In the genomic region with DNA sequence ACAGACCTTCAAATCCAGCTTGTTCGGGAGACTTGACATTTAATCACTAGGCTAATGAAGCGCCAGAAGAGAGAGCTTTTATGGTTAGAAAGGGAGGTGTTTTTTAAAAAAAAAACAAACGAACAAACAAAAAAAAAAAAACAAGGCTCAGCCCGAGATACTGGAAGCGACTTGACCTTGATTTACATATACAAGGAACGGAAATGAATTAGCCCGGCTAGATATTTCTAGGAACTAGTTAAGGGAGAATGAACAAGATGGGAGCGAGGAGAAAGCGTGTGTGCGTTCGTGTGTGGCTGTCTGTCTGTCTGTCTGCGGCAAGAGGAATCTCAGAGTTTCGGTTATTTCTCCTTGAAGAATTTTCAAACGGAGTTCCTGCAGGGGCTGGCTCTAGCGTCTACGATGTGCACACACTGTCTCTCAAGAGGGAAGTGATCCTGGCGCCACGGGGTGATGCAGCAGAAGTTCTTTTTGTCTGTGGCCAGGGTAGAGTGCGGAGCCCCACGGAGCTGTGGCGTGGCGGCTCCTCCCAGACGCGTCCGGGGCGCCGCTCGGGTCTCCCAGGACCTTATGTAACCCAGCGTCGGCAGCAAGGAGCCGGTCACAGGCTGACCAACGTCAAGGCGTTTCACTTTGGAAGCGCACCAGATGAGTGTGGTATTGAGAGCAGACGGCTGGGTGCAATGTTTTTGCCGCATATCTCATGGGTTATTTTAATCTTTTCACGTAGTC, we compare ENCODE assay signal across 8 cellular contexts. TPM values are rescaled to one million over a fixed set of nuclear protein-coding genes. Genes with fewer than 3 reads are reported as not detected.
A peak's percentile ranks its signal among the peaks of the same experiment; 100 is the strongest.
DNase-seq lines count a peak whose midpoint lies in the region; ATAC-seq and TF ChIP-seq lines count a peak whose summit lies in the region.

No MANE protein-coding gene starts in this region.

- peaks cover 14 to 19% (median 17%) of the 10 kb centered on the region in 4 donors for H3K4me1 Mint-ChIP-seq in CD4-positive, CD25-positive, alpha-beta regulatory T cell
- peaks cover 11% of the 10 kb centered on the region for H3K4me1 Mint-ChIP-seq in glutamatergic neuron (ENCODE audit: low read depth, unreplicated experiment)

- H3K27ac ChIP-seq in CD4-positive, CD25-positive, alpha-beta regulatory T cell (ENCODE audit: insufficient read depth, low read length, poor library complexity, severe bottlenecking), result no peak overlapping the region
- H3K27ac ChIP-seq in neuronal stem cell (replicated peaks; ENCODE audit: low read length), result no peak overlapping the region

- H4K8ac ChIP-seq in neuronal stem cell (ENCODE audit: low read depth, low read length), result no peak overlapping the region

- peak overlapping the region; percentile 97 for H2AFZ ChIP-seq in neuronal stem cell (ENCODE audit: low read length)

- H3K14ac ChIP-seq in neuronal stem cell (ENCODE audit: low read length), result peak overlapping the region; percentile 21

- no peak for TF ChIP-seq CTCF in glutamatergic neuron (IDR thresholded peaks at IDR 0.05; ENCODE audit: partially characterized antibody, unreplicated experiment)

- H4K91ac ChIP-seq in neuronal stem cell (ENCODE audit: low read depth, low read length, poor library complexity), result no peak overlapping the region

- H3K4me2 ChIP-seq in neuronal stem cell (ENCODE audit: insufficient read depth, low read length, poor library complexity, severe bottlenecking), result peak overlapping the region; percentile 46

- no peaks in the 10 kb centered on the region for H3K9me3 ChIP-seq in CD4-positive, CD25-positive, alpha-beta regulatory T cell (ENCODE audit: control insufficient read depth in 2 of 2, low read length in 2 of 2)
- no peaks in the 10 kb centered on the region for H3K9me3 ChIP-seq in neuronal stem cell (replicated peaks in 1 of 2; ENCODE audit: control insufficient read depth in 2 of 2, insufficient read depth in 1 of 2, low read depth in 1 of 2, low read length in 2 of 2)

- no peak overlapping the region for H2BK15ac ChIP-seq in neuronal stem cell (ENCODE audit: low read length)

- no peak overlapping the region for H3K9ac ChIP-seq in neuronal stem cell (ENCODE audit: low read depth, low read length, poor library complexity)

- no peaks in the 10 kb centered on the region for H3K79me1 ChIP-seq in neuronal stem cell (ENCODE audit: low read depth, low read length)

- H2AK5ac ChIP-seq in neuronal stem cell (ENCODE audit: low read depth, low read length), result no peak overlapping the region

- peaks cover 13% of the 10 kb centered on the region for H3K4me1 ChIP-seq in CD4-positive, CD25-positive, alpha-beta regulatory T cell (ENCODE audit: control insufficient read depth, insufficient read depth, low read length, poor library complexity, severe bottlenecking)
- peaks cover 5 to 10% of the 10 kb centered on the region in 2 donors for H3K4me1 ChIP-seq in neuronal stem cell (ENCODE audit: control insufficient read depth in 2 of 2, insufficient read depth in 1 of 2, low read depth in 1 of 2, low read length in 2 of 2)

- peak overlapping the region; percentile 25 for H3K23ac ChIP-seq in neuronal stem cell (ENCODE audit: low read depth, low read length, poor library complexity)

- no peak overlapping the region for H2BK12ac ChIP-seq in neuronal stem cell (ENCODE audit: low read length)

- H3K36me3 ChIP-seq in CD4-positive, CD25-positive, alpha-beta regulatory T cell (ENCODE audit: control insufficient read depth, insufficient read depth, low read length), result no peaks in the 10 kb centered on the region
- H3K36me3 ChIP-seq in neuronal stem cell (replicated peaks in 1 of 2; ENCODE audit: control insufficient read depth in 2 of 2, insufficient read depth in 2 of 2, low read length in 2 of 2), result no peaks in the 10 kb centered on the region

- H3K27ac Mint-ChIP-seq in CD4-positive, CD25-positive, alpha-beta regulatory T cell, result peak overlapping the region in 1 of 3 donors; percentile 95
- no peak overlapping the region for H3K27ac Mint-ChIP-seq in activated naive CD4-positive, alpha-beta T cell treated with anti-CD3 and anti-CD28 coated beads, Interleukin-2, amount 50 U/mL, for 72 hours
- H3K27ac Mint-ChIP-seq in glutamatergic neuron (ENCODE audit: unreplicated experiment), result peak overlapping the region; percentile 3

- H3K4me3 ChIP-seq in CD4-positive, CD25-positive, alpha-beta regulatory T cell (ENCODE audit: low read depth, low read length), result peak overlapping the region; percentile 81
- H3K4me3 ChIP-seq in neuronal stem cell (ENCODE audit: low read length in 2 of 2), result peak overlapping the region; percentile 54 to 61

- H3K27me3 Mint-ChIP-seq in CD4-positive, CD25-positive, alpha-beta regulatory T cell, result peaks cover 55% of the 10 kb centered on the region
- H3K27me3 Mint-ChIP-seq in glutamatergic neuron (ENCODE audit: unreplicated experiment), result no peaks in the 10 kb centered on the region

- H3K36me3 Mint-ChIP-seq in CD4-positive, CD25-positive, alpha-beta regulatory T cell, result no peaks in the 10 kb centered on the region
- H3K36me3 Mint-ChIP-seq in activated naive CD4-positive, alpha-beta T cell treated with anti-CD3 and anti-CD28 coated beads, Interleukin-2, amount 50 U/mL, for 72 hours, result peaks cover 10 to 11% of the 10 kb centered on the region in 2 donors
- no peaks in the 10 kb centered on the region for H3K36me3 Mint-ChIP-seq in glutamatergic neuron (ENCODE audit: unreplicated experiment)

- ATAC-seq in CD4-positive, CD25-positive, alpha-beta regulatory T cell (ENCODE audit: low read depth in 2 of 2), result peak; percentile 59 to 67
- peak; percentile 93 for ATAC-seq in GM19351 (IDR thresholded peaks at IDR 0.05; ENCODE audit: unreplicated experiment)
- peak; percentile 54 for ATAC-seq in HG03442 (IDR thresholded peaks at IDR 0.05; ENCODE audit: unreplicated experiment)
- ATAC-seq in activated naive CD4-positive, alpha-beta T cell treated with anti-CD3 and anti-CD28 coated beads, Interleukin-2, amount 50 U/mL, for 72 hours, result peak; percentile 74 to 86
- ATAC-seq in GM18861 (IDR thresholded peaks at IDR 0.05; ENCODE audit: unreplicated experiment), result no peak

- no peak overlapping the region for H2BK120ac ChIP-seq in neuronal stem cell (ENCODE audit: low read depth, low read length)

- peaks cover 0 to 2% (median 0%) of the 10 kb centered on the region in 7 donors for H3K9me3 Mint-ChIP-seq in CD4-positive, CD25-positive, alpha-beta regulatory T cell
- H3K9me3 Mint-ChIP-seq in activated naive CD4-positive, alpha-beta T cell treated with anti-CD3 and anti-CD28 coated beads, Interleukin-2, amount 50 U/mL, for 72 hours, result no peaks in the 10 kb centered on the region
- H3K9me3 Mint-ChIP-seq in glutamatergic neuron (ENCODE audit: unreplicated experiment), result no peaks in the 10 kb centered on the region

- peaks cover 25% of the 10 kb centered on the region for H3K27me3 ChIP-seq in CD4-positive, CD25-positive, alpha-beta regulatory T cell (ENCODE audit: control insufficient read depth, insufficient read depth, low read length)
- peaks cover 0 to 13% (median 2%) of the 10 kb centered on the region in 3 experiments for H3K27me3 ChIP-seq in neuronal stem cell (ENCODE audit: control insufficient read depth in 3 of 3, insufficient read depth in 3 of 3, low read depth in 1 of 3, low read length in 3 of 3)

- no peak overlapping the region for H3K4ac ChIP-seq in neuronal stem cell (ENCODE audit: low read length)

- H3K18ac ChIP-seq in neuronal stem cell (ENCODE audit: low read length), result no peak overlapping the region

- no CpG with 5 or more reads among the region's 37 CpGs for WGBS in neuronal stem cell (ENCODE audit: extremely low coverage in 2 of 2, insufficient read length in 2 of 2, insufficient replicate concordance in 1 of 2), 2 donors

- H2BK5ac ChIP-seq in neuronal stem cell (ENCODE audit: low read length), result no peak overlapping the region

- peak overlapping the region; percentile 64 to 87 (median 77) for H3K4me3 Mint-ChIP-seq in CD4-positive, CD25-positive, alpha-beta regulatory T cell
- peak overlapping the region; percentile 90 for H3K4me3 Mint-ChIP-seq in glutamatergic neuron (ENCODE audit: unreplicated experiment)

- peak in 2 of 3 donors; percentile 32 to 75 for DNase-seq in CD4-positive, CD25-positive, alpha-beta regulatory T cell
- peak; percentile 92 for DNase-seq in OCI-M1 (lab: John Stamatoyannopoulos, UW)
- DNase-seq in activated naive CD4-positive, alpha-beta T cell treated with anti-CD3 and anti-CD28 coated beads, Interleukin-2, amount 50 U/mL, for 72 hours (ENCODE audit: low spot score in 2 of 2), result peak; percentile 32 to 55
- DNase-seq in glutamatergic neuron, result peak; percentile 43
- no peak for DNase-seq in neuronal stem cell (ENCODE audit: low spot score)

RNA-seq across cellular contexts. Expression of a gene that starts 18.8 kb away (rescaled TPM):
- total RNA-seq in CD4-positive, CD25-positive, alpha-beta regulatory T cell, result 10.4 TPM
- 10 to 100 TPM; 18.6 to 26.7 (median 24.6) TPM for polyA plus RNA-seq in CD4-positive, CD25-positive, alpha-beta regulatory T cell
- 10 to 100 TPM in 1 of 2 donors, 1 to 10 TPM in 1; 5.1 to 13.1 TPM for total RNA-seq in activated naive CD4-positive, alpha-beta T cell treated with anti-CD3 and anti-CD28 coated beads, Interleukin-2, amount 50 U/mL, for 72 hours
- 36.6 TPM for total RNA-seq in glutamatergic neuron (ENCODE audit: unreplicated experiment)
- polyA plus RNA-seq in neuronal stem cell (2013, experiment 1 of 2), result 4.2 TPM
- polyA plus RNA-seq in neuronal stem cell (2013, experiment 2 of 2), result 4.6 TPM
